1 cellular context compared by ENCODE assay signal in genomic region chr7:102450242-102450641, GRCh38.
TF ChIP-seq lines count a peak whose summit lies in the region.

No MANE protein-coding gene starts in this region.

TF ChIP-seq in GM12878, 131 proteins besides CTCF, POLR2A, EP300 and RAD21:
- TF ChIP-seq TCF3 (IDR thresholded peaks at IDR 0.05; ENCODE audit: borderline replicate concordance, insufficient read depth, low read depth, low read length) (0 out of 2 replicates have a peak, but pooled peaks have one; percentile 25), PAX8 (IDR thresholded peaks at IDR 0.05) (no peak), EGR1 (IDR thresholded peaks at IDR 0.05; ENCODE audit: borderline replicate concordance in 1 of 2, low read depth in 2 of 2, low read length in 2 of 2) (peak in 1 of 2 experiments; percentile 67; a peak in 1 of 3 replicates), BCL3 (IDR thresholded peaks at IDR 0.05; ENCODE audit: borderline replicate concordance, insufficient read depth, low read depth, low read length, poor library complexity, severe bottlenecking) (peak; percentile 20), EED (IDR thresholded peaks at IDR 0.05; ENCODE audit: low read depth) (0 out of 2 replicates have a peak, but pooled peaks have one; percentile 30), SMC3 (IDR thresholded peaks at IDR 0.05; ENCODE audit: borderline replicate concordance, low read length) (peak; percentile 80; the same call in 1 of the 2 replicates), CREB1 (IDR thresholded peaks at IDR 0.05; ENCODE audit: low read depth) (0 out of 2 replicates have a peak, but pooled peaks have one; percentile 14), GATAD2B (conservative IDR thresholded peaks at IDR 0.05; ENCODE audit: low read depth) (0 out of 2 replicates have a peak, but pooled peaks have one; percentile 23), NFYA (IDR thresholded peaks at IDR 0.05; ENCODE audit: borderline replicate concordance, low read depth, low read length) (no peak), ZNF592 (IDR thresholded peaks at IDR 0.05) (no peak), ZBTB4 (CRISPR knock-in tag; IDR thresholded peaks at IDR 0.05) (no peak), CREM (IDR thresholded peaks at IDR 0.05; ENCODE audit: low read depth) (no peak), YY1 (IDR thresholded peaks at IDR 0.05; ENCODE audit: low read depth, low read length) (0 out of 2 replicates have a peak, but pooled peaks have one; percentile 38), BACH1 (IDR thresholded peaks at IDR 0.05; ENCODE audit: borderline replicate concordance) (no peak), TCF12 (IDR thresholded peaks at IDR 0.05; ENCODE audit: low read depth, low read length) (0 out of 2 replicates have a peak, but pooled peaks have one; percentile 12), BCLAF1 (IDR thresholded peaks at IDR 0.05) (no peak), ELK1 (IDR thresholded peaks at IDR 0.05; ENCODE audit: low read depth, low read length) (no peak), HDGF (IDR thresholded peaks at IDR 0.05) (no peak), USF2 (IDR thresholded peaks at IDR 0.05; ENCODE audit: borderline replicate concordance, low read depth, low read length) (no peak), RBBP5 (conservative IDR thresholded peaks at IDR 0.05) (no peak), BHLHE40 (IDR thresholded peaks at IDR 0.05; ENCODE audit: borderline replicate concordance in 1 of 2, low read depth in 2 of 2, low read length in 1 of 2) (peak in 1 of 2 experiments; percentile 12; a peak in 1 of 4 replicates), SIX5 (IDR thresholded peaks at IDR 0.05; ENCODE audit: low read depth, low read length, severe bottlenecking) (no peak)
